In genomic region chr3:118628704-118629341, GRCh38 we compare ENCODE assay signal across 8 cellular contexts.
DNase-seq lines count a peak whose midpoint lies in the region; ATAC-seq and TF ChIP-seq lines count a peak whose summit lies in the region.

No MANE protein-coding gene starts in this region.

- no peaks in the 10 kb centered on the region for H3F3A ChIP-seq in smooth muscle cell (ENCODE audit: low read depth)

- ATAC-seq in GM21367 (IDR thresholded peaks at IDR 0.05; ENCODE audit: unreplicated experiment) (peak; percentile 97), HG03520 (IDR thresholded peaks at IDR 0.05; ENCODE audit: unreplicated experiment) (peak; percentile 96)

- H3K9ac ChIP-seq in smooth muscle cell (ENCODE audit: low read depth): no peak overlapping the region

- H3K4me1 ChIP-seq in hepatocyte (ENCODE audit: insufficient read depth) (no peaks in the 10 kb centered on the region), smooth muscle cell (ENCODE audit: low read depth) (no peaks in the 10 kb centered on the region)

- H3K27me3 ChIP-seq in hepatocyte (no peaks in the 10 kb centered on the region), smooth muscle cell (ENCODE audit: low read depth) (no peaks in the 10 kb centered on the region)

- H3K36me3 ChIP-seq in hepatocyte (replicated peaks; ENCODE audit: insufficient read depth, low read depth) (no peaks in the 10 kb centered on the region), smooth muscle cell (ENCODE audit: low read depth) (no peaks in the 10 kb centered on the region)

- no peaks in the 10 kb centered on the region for H4K20me1 ChIP-seq in hepatocyte (ENCODE audit: insufficient read depth, poor library complexity, severe bottlenecking)
- H4K20me1 ChIP-seq in smooth muscle cell (ENCODE audit: low read depth): no peaks in the 10 kb centered on the region

- H3K79me2 ChIP-seq in hepatocyte (no peaks in the 10 kb centered on the region), smooth muscle cell (ENCODE audit: low read depth) (no peaks in the 10 kb centered on the region)

- WGBS in hepatocyte (ENCODE audit: low lambda C conversion rate, missing lambda C conversion rate): 7% methylated on average over 8 of the region's 8 CpGs
- 6% methylated on average over 8 of the region's 8 CpGs for WGBS in smooth muscle cell (ENCODE audit: low lambda C conversion rate)

- no peaks in the 10 kb centered on the region for H3K9me2 ChIP-seq in hepatocyte (replicated peaks; ENCODE audit: insufficient read depth)

- no peak overlapping the region for H3K4me3 ChIP-seq in hepatocyte
- H3K4me3 ChIP-seq in smooth muscle cell: no peak overlapping the region

- H3K9me3 ChIP-seq in hepatocyte (ENCODE audit: low read depth): no peaks in the 10 kb centered on the region
- H3K9me3 ChIP-seq in smooth muscle cell (replicated peaks; ENCODE audit: low read depth): no peaks in the 10 kb centered on the region

- H2AFZ ChIP-seq in hepatocyte (peak overlapping the region; percentile 45), smooth muscle cell (ENCODE audit: low read depth) (peak overlapping the region; percentile 69)

- peak; percentile 71 for DNase-seq in GM03348 (ENCODE audit: low spot score)
- DNase-seq in NCI-H524 (lab: John Stamatoyannopoulos, UW): peak; percentile 46 to 92
- DNase-seq in anterior cingulate cortex (lab: John Stamatoyannopoulos, UW): peak in 55 of 58 donors; percentile 1 to 85 (median 57)
- peak; percentile 87 for DNase-seq in hepatocyte (ENCODE audit: low spot score)
- DNase-seq in smooth muscle cell (lab: John Stamatoyannopoulos, UW; ENCODE audit: unreplicated experiment): peak; percentile 10
- no peak for DNase-seq in T1000 (lab: John Stamatoyannopoulos, UW)

- TF ChIP-seq CTCF in hepatocyte (IDR thresholded peaks at IDR 0.05; ENCODE audit: poor library complexity): peak; percentile 79
- TF ChIP-seq CTCF in smooth muscle cell (IDR thresholded peaks at IDR 0.05; ENCODE audit: borderline replicate concordance, insufficient read depth, poor library complexity, severe bottlenecking): peak; percentile 75

- H3K27ac ChIP-seq in hepatocyte: no peak overlapping the region
- H3K27ac ChIP-seq in smooth muscle cell (ENCODE audit: low read depth): no peak overlapping the region

- H3K4me2 ChIP-seq in hepatocyte: peak overlapping the region; percentile 66
- H3K4me2 ChIP-seq in smooth muscle cell: peak overlapping the region; percentile 66
